Comparison of ENCODE assay signal across 16 cellular contexts in the genomic region with DNA sequence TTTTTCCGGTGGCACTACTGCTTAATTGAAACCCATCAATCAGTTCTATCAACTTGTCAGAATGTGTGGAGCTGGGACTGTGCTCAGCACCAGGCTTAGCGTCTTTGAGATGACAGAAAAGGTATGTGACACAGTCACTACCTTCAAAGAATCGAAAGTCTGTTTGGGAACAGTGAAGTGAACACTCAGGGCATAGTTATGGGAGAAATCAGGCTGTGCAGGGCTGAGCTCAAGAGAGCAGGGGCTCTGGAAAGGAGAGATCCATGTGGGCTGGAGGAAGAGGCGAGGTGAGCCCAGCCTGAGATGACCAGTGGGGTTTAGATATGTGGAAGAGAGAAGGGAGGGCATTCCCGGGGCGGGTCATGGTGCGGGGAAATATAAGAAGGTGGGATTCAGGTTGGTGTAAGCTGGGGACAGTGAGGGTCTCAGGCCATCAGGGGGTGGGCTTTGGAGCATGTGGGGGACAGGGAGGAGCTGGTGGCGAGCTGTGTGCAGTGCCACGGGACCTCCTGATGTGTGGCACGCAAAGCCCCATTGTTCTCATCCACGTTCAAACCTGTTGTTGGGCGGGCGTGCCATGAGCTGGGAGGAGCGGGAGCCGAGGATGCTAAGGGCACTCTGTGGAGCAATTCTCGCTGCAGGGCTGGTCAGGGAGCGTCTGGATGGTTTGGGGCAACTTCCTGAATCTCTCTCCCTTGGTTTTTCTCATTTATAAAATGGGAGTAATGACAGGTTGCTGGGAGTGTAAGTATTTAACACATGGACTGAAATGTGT.
"Had no signal": no experiment of that assay in that cellular context is flagged by ENCODE, and none has a peak within 500 bp of the region (broad histone marks: within the 10 kb centered on the region; RNA-seq: fewer than 3 reads in every experiment).

No MANE protein-coding gene starts in this region.

- H3K9me3 Mint-ChIP-seq: natural killer cell treated with Interleukin-12 subunit alpha and Interleukin-12 subunit beta and Interleukin-15 and Interleukin-18, amount 100 ng/mL, for 72 hours; stimulated activated effector memory CD8-positive, alpha-beta T cell treated with anti-CD3 and anti-CD28 coated beads, Interleukin-12 subunit alpha, Interleukin-12 subunit beta, amount 100 ng/mL, for 72 hours; stimulated activated naive CD8-positive, alpha-beta T cell treated with anti-CD3 and anti-CD28 coated beads, Interleukin-15, Interleukin-2, amounts not matched to agents 100 ng/mL and 50 ng/mL, for 24 hours had no signal

- DNase-seq: colonic mucosa; dermis blood vessel endothelial cell; effector CD4-positive, alpha-beta T cell; gastrocnemius medialis; heart right ventricle; hypothalamus; psoas muscle; retina; right lobe of liver; stimulated activated CD4-positive, alpha-beta T cell treated with anti-CD3 and anti-CD28 coated beads, Interleukin-4, amount 100 ng/mL, for 1 hour; stimulated activated CD8-positive, alpha-beta memory T cell treated with anti-CD3 and anti-CD28 coated beads, Interleukin-4, amount 100 ng/mL, for 48 hours; tibial artery had no signal

- H3K4me1 ChIP-seq: colonic mucosa, gastrocnemius medialis, psoas muscle had no signal

- H3K36me3 Mint-ChIP-seq: natural killer cell treated with Interleukin-12 subunit alpha and Interleukin-12 subunit beta and Interleukin-15 and Interleukin-18, amount 100 ng/mL, for 72 hours; stimulated activated effector memory CD8-positive, alpha-beta T cell treated with anti-CD3 and anti-CD28 coated beads, Interleukin-12 subunit alpha, Interleukin-12 subunit beta, amount 100 ng/mL, for 72 hours had no signal

- H3K4me1 Mint-ChIP-seq: stimulated activated effector memory CD8-positive, alpha-beta T cell treated with anti-CD3 and anti-CD28 coated beads, Interleukin-12 subunit alpha, Interleukin-12 subunit beta, amount 100 ng/mL, for 72 hours had no signal

- H3K27ac ChIP-seq: colonic mucosa, gastrocnemius medialis, heart right ventricle, neutrophil, psoas muscle, right lobe of liver, tibial artery had no signal

- H3K27me3 ChIP-seq: colonic mucosa, gastrocnemius medialis, heart right ventricle, neutrophil, right lobe of liver, tibial artery had no signal

- H3K36me3 ChIP-seq: colonic mucosa, gastrocnemius medialis, heart right ventricle, neutrophil, right lobe of liver, tibial artery had no signal

- H3K27ac Mint-ChIP-seq: natural killer cell treated with Interleukin-12 subunit alpha and Interleukin-12 subunit beta and Interleukin-15 and Interleukin-18, amount 100 ng/mL, for 72 hours; stimulated activated effector memory CD8-positive, alpha-beta T cell treated with anti-CD3 and anti-CD28 coated beads, Interleukin-12 subunit alpha, Interleukin-12 subunit beta, amount 100 ng/mL, for 72 hours; stimulated activated naive CD8-positive, alpha-beta T cell treated with anti-CD3 and anti-CD28 coated beads, Interleukin-15, Interleukin-2, amounts not matched to agents 100 ng/mL and 50 ng/mL, for 24 hours had no signal

- H3K4me3 ChIP-seq: colonic mucosa, gastrocnemius medialis, heart right ventricle, psoas muscle, right lobe of liver, tibial artery had no signal

- H3K4me3 Mint-ChIP-seq: natural killer cell treated with Interleukin-12 subunit alpha and Interleukin-12 subunit beta and Interleukin-15 and Interleukin-18, amount 100 ng/mL, for 72 hours; stimulated activated effector memory CD8-positive, alpha-beta T cell treated with anti-CD3 and anti-CD28 coated beads, Interleukin-12 subunit alpha, Interleukin-12 subunit beta, amount 100 ng/mL, for 72 hours; stimulated activated naive CD8-positive, alpha-beta T cell treated with anti-CD3 and anti-CD28 coated beads, Interleukin-15, Interleukin-2, amounts not matched to agents 100 ng/mL and 50 ng/mL, for 24 hours had no signal

- H3K9me3 ChIP-seq: colonic mucosa, gastrocnemius medialis, heart right ventricle, neutrophil, psoas muscle, right lobe of liver, tibial artery had no signal
